Comparison of ENCODE assay signal across 14 cellular contexts in the genomic region with DNA sequence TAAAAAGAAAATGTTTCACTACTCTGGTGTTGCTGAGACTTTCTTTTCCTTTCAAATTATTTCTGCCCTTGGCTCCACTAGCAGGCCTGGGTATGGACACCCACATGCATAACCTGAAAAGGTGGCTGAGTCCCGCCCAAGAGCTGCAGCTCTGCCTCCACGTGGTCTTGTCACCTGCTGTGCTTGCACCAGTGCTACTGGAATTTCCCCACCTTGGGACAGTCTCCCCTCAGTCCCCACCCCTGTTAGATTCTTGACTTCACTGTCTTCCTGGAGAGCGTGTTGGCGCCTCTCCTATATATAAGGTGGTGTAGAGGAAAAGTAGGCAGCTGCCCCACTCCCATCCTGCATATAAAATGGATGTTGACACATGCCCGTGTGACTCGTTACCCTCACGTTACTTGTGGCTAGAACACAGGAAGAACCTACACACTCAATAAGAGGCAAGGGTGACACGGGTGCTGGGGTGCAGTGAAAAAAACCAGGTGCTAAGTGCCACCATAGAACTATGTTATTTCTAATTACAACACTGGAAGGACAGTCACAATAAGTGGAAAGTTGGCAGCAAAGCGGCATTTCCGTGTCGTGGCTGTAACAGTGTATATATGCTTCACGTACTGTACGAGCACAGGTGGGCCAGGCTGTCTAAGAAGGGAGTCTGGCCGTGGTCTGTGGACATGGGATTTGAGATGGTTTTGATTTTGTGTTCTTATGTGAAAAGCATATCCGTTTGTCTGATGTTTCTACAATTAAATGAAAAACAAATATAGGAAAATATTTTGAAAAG.
A peak's percentile ranks its signal among the peaks of the same experiment; 100 is the strongest.
DNase-seq lines count a peak whose midpoint lies in the region; ATAC-seq and TF ChIP-seq lines count a peak whose summit lies in the region.
"Had no signal": no experiment of that assay in that cellular context is flagged by ENCODE, and none has a peak within 500 bp of the region (broad histone marks: within the 10 kb centered on the region; RNA-seq: fewer than 3 reads in every experiment).

No MANE protein-coding gene starts in this region.

- TF ChIP-seq CTCF in natural killer cell (IDR thresholded peaks at IDR 0.05): no peak

- DNase-seq in activated CD8-positive, alpha-beta memory T cell treated with anti-CD3 and anti-CD28 coated beads, Interleukin-2, amount 10 ng/mL, durations not matched to agents 7 days and 5 days: peak; percentile 63
- DNase-seq in activated CD8-positive, alpha-beta memory T cell treated with anti-CD3 and anti-CD28 coated beads, Interleukin-2, amount 50 U/mL, for 48 hours: no peak
- DNase-seq in activated naive CD4-positive, alpha-beta T cell treated with anti-CD3 and anti-CD28 coated beads, Interleukin-2, amount 10 ng/mL, durations not matched to agents 7 days and 5 days: peak; percentile 37
- DNase-seq in natural killer cell: peak; percentile 33
- no peak for DNase-seq in GM03348 (ENCODE audit: low spot score)
- no peak for DNase-seq in anterior cingulate cortex (lab: John Stamatoyannopoulos, UW)
- DNase-seq: body of pancreas, erythroblast, NCI-H526 treated with DMSO at 0.1 percent for 48 hours, psoas muscle, SK-N-SH, tibial artery had no signal

- TF ChIP-seq RAD21 in Ishikawa (IDR thresholded peaks at IDR 0.05; ENCODE audit: low read depth): no peak

- CTCF ChIA-PET in activated CD8-positive, alpha-beta memory T cell treated with anti-CD3 and anti-CD28 coated beads, Interleukin-2, amount 10 ng/mL, durations not matched to agents 7 days and 5 days (lab: Charles Lee): interaction anchor here (1.1 to 2.8 kb wide), 3 partner anchors 61 to 89 kb away, joined by 3 to 11 read pairs (median 9); a partner anchor contains a TSS
- CTCF ChIA-PET in activated naive CD4-positive, alpha-beta T cell treated with anti-CD3 and anti-CD28 coated beads, Interleukin-2, amount 10 ng/mL, durations not matched to agents 7 days and 5 days (lab: Charles Lee): no interaction called here

- intact Hi-C loops in natural killer cell (cut with micrococcal nuclease): loop anchor here (5.0 kb wide), 1 partner anchor 41 kb away; no protein-coding TSS in a partner anchor

- peak; percentile 18 for ATAC-seq in activated CD8-positive, alpha-beta memory T cell treated with anti-CD3 and anti-CD28 coated beads, Interleukin-2, amount 10 ng/mL, durations not matched to agents 7 days and 5 days
- ATAC-seq in natural killer cell (peak; percentile 58 to 67 (median 64)), GM19395 (IDR thresholded peaks at IDR 0.05; ENCODE audit: unreplicated experiment) (no peak)
- ATAC-seq: body of pancreas had no signal

- H3K27ac Mint-ChIP-seq in activated CD8-positive, alpha-beta memory T cell treated with anti-CD3 and anti-CD28 coated beads, Interleukin-2, amount 10 ng/mL, durations not matched to agents 7 days and 5 days: peak overlapping the region; percentile 57
- H3K27ac Mint-ChIP-seq in activated naive CD4-positive, alpha-beta T cell treated with anti-CD3 and anti-CD28 coated beads, Interleukin-2, amount 10 ng/mL, durations not matched to agents 7 days and 5 days: peak overlapping the region; percentile 34
- peak overlapping the region; percentile 75 to 83 for H3K27ac Mint-ChIP-seq in natural killer cell

- H3K9me3 Mint-ChIP-seq in activated CD8-positive, alpha-beta memory T cell treated with anti-CD3 and anti-CD28 coated beads, Interleukin-2, amount 10 ng/mL, durations not matched to agents 7 days and 5 days (ENCODE audit: low read depth): no peaks in the 10 kb centered on the region
- no peaks in the 10 kb centered on the region for H3K9me3 Mint-ChIP-seq in activated naive CD4-positive, alpha-beta T cell treated with anti-CD3 and anti-CD28 coated beads, Interleukin-2, amount 10 ng/mL, durations not matched to agents 7 days and 5 days
- no peaks in the 10 kb centered on the region for H3K9me3 Mint-ChIP-seq in natural killer cell

- peaks cover 4% of the 10 kb centered on the region for H3K36me3 Mint-ChIP-seq in activated CD8-positive, alpha-beta memory T cell treated with anti-CD3 and anti-CD28 coated beads, Interleukin-2, amount 10 ng/mL, durations not matched to agents 7 days and 5 days
- H3K36me3 Mint-ChIP-seq in activated naive CD4-positive, alpha-beta T cell treated with anti-CD3 and anti-CD28 coated beads, Interleukin-2, amount 10 ng/mL, durations not matched to agents 7 days and 5 days: peaks cover 10% of the 10 kb centered on the region
- no peaks in the 10 kb centered on the region for H3K36me3 Mint-ChIP-seq in natural killer cell

- H3K27me3 Mint-ChIP-seq in activated CD8-positive, alpha-beta memory T cell treated with anti-CD3 and anti-CD28 coated beads, Interleukin-2, amount 10 ng/mL, durations not matched to agents 7 days and 5 days: peaks cover 23% of the 10 kb centered on the region
- H3K27me3 Mint-ChIP-seq in activated naive CD4-positive, alpha-beta T cell treated with anti-CD3 and anti-CD28 coated beads, Interleukin-2, amount 10 ng/mL, durations not matched to agents 7 days and 5 days: no peaks in the 10 kb centered on the region
- H3K27me3 Mint-ChIP-seq in natural killer cell (ENCODE audit: low read depth in 2 of 2): peaks cover 22 to 28% of the 10 kb centered on the region in 2 donors

- H3K4me3 Mint-ChIP-seq in activated CD8-positive, alpha-beta memory T cell treated with anti-CD3 and anti-CD28 coated beads, Interleukin-2, amount 10 ng/mL, durations not matched to agents 7 days and 5 days: no peak overlapping the region
- H3K4me3 Mint-ChIP-seq in activated naive CD4-positive, alpha-beta T cell treated with anti-CD3 and anti-CD28 coated beads, Interleukin-2, amount 10 ng/mL, durations not matched to agents 7 days and 5 days: no peak overlapping the region
- H3K4me3 Mint-ChIP-seq in natural killer cell: peak overlapping the region; percentile 62

- H3K4me1 Mint-ChIP-seq in activated CD8-positive, alpha-beta memory T cell treated with anti-CD3 and anti-CD28 coated beads, Interleukin-2, amount 10 ng/mL, durations not matched to agents 7 days and 5 days: peaks cover 59% of the 10 kb centered on the region
- peaks cover 44% of the 10 kb centered on the region for H3K4me1 Mint-ChIP-seq in activated naive CD4-positive, alpha-beta T cell treated with anti-CD3 and anti-CD28 coated beads, Interleukin-2, amount 10 ng/mL, durations not matched to agents 7 days and 5 days
- H3K4me1 Mint-ChIP-seq in natural killer cell: peaks cover 28 to 33% of the 10 kb centered on the region in 2 donors

- TF ChIP-seq EP300 in Ishikawa (IDR thresholded peaks at IDR 0.05; ENCODE audit: borderline replicate concordance): no peak

TF ChIP-seq in Ishikawa, 13 proteins besides CTCF, POLR2A, EP300 and RAD21:
- TF ChIP-seq ZBTB7A (IDR thresholded peaks at IDR 0.05; ENCODE audit: low read depth): no peak
- TF ChIP-seq, protein P1, sequence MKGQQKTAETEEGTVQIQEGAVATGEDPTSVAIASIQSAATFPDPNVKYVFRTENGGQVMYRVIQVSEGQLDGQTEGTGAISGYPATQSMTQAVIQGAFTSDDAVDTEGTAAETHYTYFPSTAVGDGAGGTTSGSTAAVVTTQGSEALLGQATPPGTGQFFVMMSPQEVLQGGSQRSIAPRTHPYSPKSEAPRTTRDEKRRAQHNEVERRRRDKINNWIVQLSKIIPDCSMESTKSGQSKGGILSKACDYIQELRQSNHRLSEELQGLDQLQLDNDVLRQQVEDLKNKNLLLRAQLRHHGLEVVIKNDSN (IDR thresholded peaks at IDR 0.05): peak; percentile 28; the same call in 1 of the 2 replicates

Comparison
In these comparisons a context has a peak if more than half of its experiments do, and no peak if none do; other contexts are left out.
1. DNase-seq: peak in activated CD8-positive, alpha-beta memory T cell treated with anti-CD3 and anti-CD28 coated beads, Interleukin-2, amount 10 ng/mL, durations not matched to agents 7 days and 5 days (single experiment), activated naive CD4-positive, alpha-beta T cell treated with anti-CD3 and anti-CD28 coated beads, Interleukin-2, amount 10 ng/mL, durations not matched to agents 7 days and 5 days (single experiment) and natural killer cell (single experiment); none in activated CD8-positive, alpha-beta memory T cell treated with anti-CD3 and anti-CD28 coated beads, Interleukin-2, amount 50 U/mL, for 48 hours (single experiment), GM03348 (single experiment) and anterior cingulate cortex (0 of 58).
2. Peak in every context shown above with its lines, with median percentiles within 50 percentile points of each other: H3K27ac Mint-ChIP-seq.